ENCODE assay signal across 1 cellular context in the genomic region with DNA sequence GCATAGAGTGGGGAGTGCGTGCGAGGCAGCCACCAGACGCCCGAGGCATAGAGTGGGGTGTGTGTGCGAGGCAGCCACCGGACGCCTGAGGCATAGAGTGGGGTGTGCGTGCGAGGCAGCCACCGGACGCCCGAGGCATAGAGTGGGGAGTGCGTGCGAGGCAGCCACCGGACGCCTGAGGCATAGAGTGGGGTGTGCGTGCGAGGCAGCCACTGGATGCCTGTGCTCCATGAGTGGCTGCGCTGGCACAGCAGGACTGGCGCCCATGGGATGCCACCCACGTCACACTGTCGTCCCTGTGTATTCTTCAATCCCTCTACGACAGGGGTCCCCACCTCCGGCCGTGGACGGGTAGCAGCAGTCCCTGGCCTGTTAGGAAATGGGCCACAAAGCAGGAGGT.
TF ChIP-seq lines count a peak whose summit lies in the region.

No MANE protein-coding gene starts in this region.

TF ChIP-seq in WTC11, 78 proteins besides CTCF, POLR2A, EP300 and RAD21 (continued from another document):
- TF ChIP-seq, protein P1, sequence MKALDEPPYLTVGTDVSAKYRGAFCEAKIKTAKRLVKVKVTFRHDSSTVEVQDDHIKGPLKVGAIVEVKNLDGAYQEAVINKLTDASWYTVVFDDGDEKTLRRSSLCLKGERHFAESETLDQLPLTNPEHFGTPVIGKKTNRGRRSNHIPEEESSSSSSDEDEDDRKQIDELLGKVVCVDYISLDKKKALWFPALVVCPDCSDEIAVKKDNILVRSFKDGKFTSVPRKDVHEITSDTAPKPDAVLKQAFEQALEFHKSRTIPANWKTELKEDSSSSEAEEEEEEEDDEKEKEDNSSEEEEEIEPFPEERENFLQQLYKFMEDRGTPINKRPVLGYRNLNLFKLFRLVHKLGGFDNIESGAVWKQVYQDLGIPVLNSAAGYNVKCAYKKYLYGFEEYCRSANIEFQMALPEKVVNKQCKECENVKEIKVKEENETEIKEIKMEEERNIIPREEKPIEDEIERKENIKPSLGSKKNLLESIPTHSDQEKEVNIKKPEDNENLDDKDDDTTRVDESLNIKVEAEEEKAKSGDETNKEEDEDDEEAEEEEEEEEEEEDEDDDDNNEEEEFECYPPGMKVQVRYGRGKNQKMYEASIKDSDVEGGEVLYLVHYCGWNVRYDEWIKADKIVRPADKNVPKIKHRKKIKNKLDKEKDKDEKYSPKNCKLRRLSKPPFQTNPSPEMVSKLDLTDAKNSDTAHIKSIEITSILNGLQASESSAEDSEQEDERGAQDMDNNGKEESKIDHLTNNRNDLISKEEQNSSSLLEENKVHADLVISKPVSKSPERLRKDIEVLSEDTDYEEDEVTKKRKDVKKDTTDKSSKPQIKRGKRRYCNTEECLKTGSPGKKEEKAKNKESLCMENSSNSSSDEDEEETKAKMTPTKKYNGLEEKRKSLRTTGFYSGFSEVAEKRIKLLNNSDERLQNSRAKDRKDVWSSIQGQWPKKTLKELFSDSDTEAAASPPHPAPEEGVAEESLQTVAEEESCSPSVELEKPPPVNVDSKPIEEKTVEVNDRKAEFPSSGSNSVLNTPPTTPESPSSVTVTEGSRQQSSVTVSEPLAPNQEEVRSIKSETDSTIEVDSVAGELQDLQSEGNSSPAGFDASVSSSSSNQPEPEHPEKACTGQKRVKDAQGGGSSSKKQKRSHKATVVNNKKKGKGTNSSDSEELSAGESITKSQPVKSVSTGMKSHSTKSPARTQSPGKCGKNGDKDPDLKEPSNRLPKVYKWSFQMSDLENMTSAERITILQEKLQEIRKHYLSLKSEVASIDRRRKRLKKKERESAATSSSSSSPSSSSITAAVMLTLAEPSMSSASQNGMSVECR (CRISPR knock-in tag; IDR thresholded peaks at IDR 0.05; ENCODE audit: borderline replicate concordance), result no peak
